29 cellular contexts compared by ENCODE assay signal in genomic region chr2:127567351-127567854, GRCh38. TPM values are rescaled to one million over a fixed set of nuclear protein-coding genes. Genes with fewer than 3 reads are reported as not detected.
"Had no signal": no experiment of that assay in that cellular context is flagged by ENCODE, and none has a peak within 500 bp of the region (broad histone marks: within the 10 kb centered on the region; RNA-seq: fewer than 3 reads in every experiment).

No MANE protein-coding gene starts in this region.

- H3K27ac Mint-ChIP-seq: activated naive CD4-positive, alpha-beta T cell treated with anti-CD3 and anti-CD28 coated beads, Interleukin-2, amount 10 ng/mL, durations not matched to agents 7 days and 5 days; activated naive CD8-positive, alpha-beta T cell treated with anti-CD3 and anti-CD28 coated beads, Interleukin-2, amount 10 ng/mL, durations not matched to agents 7 days and 5 days; brain; endodermal cell; naive thymus-derived CD4-positive, alpha-beta T cell; neural progenitor cell; progenitor cell of endocrine pancreas; stimulated activated memory B cell treated with anti-CD40 and anti-IgM and Interleukin-4, amounts not matched to agents 10 μg/mL and 1 μg/mL and 100 μg/mL, for 72 hours; stimulated activated naive CD8-positive, alpha-beta T cell treated with anti-CD3 and anti-CD28 coated beads, Interleukin-15, amount 100 ng/mL, for 72 hours; T-helper 17 cell had no signal

- H3K36me3 Mint-ChIP-seq: brain, neural progenitor cell had no signal

- H3K9ac ChIP-seq: neural progenitor cell had no signal

- H3K27ac ChIP-seq: cardiac muscle cell, neural progenitor cell, thyroid gland, upper lobe of left lung, WERI-Rb-1 had no signal

- H3K4me1 ChIP-seq: neural progenitor cell, thyroid gland, upper lobe of left lung had no signal

- H2AFZ ChIP-seq: neural progenitor cell had no signal

- H3K36me3 ChIP-seq: ascending aorta, cardiac muscle cell, heart left ventricle, neural progenitor cell, thyroid gland, upper lobe of left lung, WERI-Rb-1 had no signal

- H3K27me3 Mint-ChIP-seq: activated naive CD8-positive, alpha-beta T cell treated with anti-CD3 and anti-CD28 coated beads, Interleukin-2, amount 10 ng/mL, durations not matched to agents 7 days and 5 days; stimulated activated memory B cell treated with anti-CD40 and anti-IgM and Interleukin-4, amounts not matched to agents 10 μg/mL and 1 μg/mL and 100 μg/mL, for 72 hours had no signal

- H3K4me2 ChIP-seq: neural progenitor cell had no signal

- H3K27me3 ChIP-seq: ascending aorta, cardiac muscle cell, heart left ventricle, neural progenitor cell, thyroid gland, upper lobe of left lung had no signal

- H3K9me3 Mint-ChIP-seq: activated naive CD4-positive, alpha-beta T cell treated with anti-CD3 and anti-CD28 coated beads, Interleukin-2, amount 10 ng/mL, durations not matched to agents 7 days and 5 days; neural progenitor cell; stimulated activated naive CD8-positive, alpha-beta T cell treated with anti-CD3 and anti-CD28 coated beads, Interleukin-15, amount 100 ng/mL, for 72 hours had no signal

- ATAC-seq: activated CD4-positive, CD25-positive, alpha-beta regulatory T cell treated with anti-CD3 and anti-CD28 coated beads, Interleukin-2, amount 50 U/mL, for 24 hours; esophagus mucosa; heart left ventricle; naive thymus-derived CD4-positive, alpha-beta T cell; sciatic nerve; SK-N-SH treated with all-trans-retinoic acid at 6 μM for 48 hours; stimulated activated memory B cell treated with anti-CD40 and anti-IgM and Interleukin-4, amounts not matched to agents 10 μg/mL and 1 μg/mL and 100 μg/mL, for 72 hours; stimulated activated naive CD8-positive, alpha-beta T cell treated with anti-CD3 and anti-CD28 coated beads, Interleukin-15, amount 100 ng/mL, for 72 hours; T-helper 17 cell had no signal

- H3K4me3 ChIP-seq: ascending aorta, cardiac muscle cell, heart left ventricle, neural progenitor cell, thyroid gland, upper lobe of left lung had no signal

- H3K4me3 Mint-ChIP-seq: activated naive CD4-positive, alpha-beta T cell treated with anti-CD3 and anti-CD28 coated beads, Interleukin-2, amount 10 ng/mL, durations not matched to agents 7 days and 5 days; activated naive CD8-positive, alpha-beta T cell treated with anti-CD3 and anti-CD28 coated beads, Interleukin-2, amount 10 ng/mL, durations not matched to agents 7 days and 5 days; brain; endodermal cell; naive thymus-derived CD4-positive, alpha-beta T cell; neural progenitor cell; stimulated activated memory B cell treated with anti-CD40 and anti-IgM and Interleukin-4, amounts not matched to agents 10 μg/mL and 1 μg/mL and 100 μg/mL, for 72 hours; stimulated activated naive CD8-positive, alpha-beta T cell treated with anti-CD3 and anti-CD28 coated beads, Interleukin-15, amount 100 ng/mL, for 72 hours; T-helper 17 cell had no signal

- H3K9me3 ChIP-seq: ascending aorta, thyroid gland, upper lobe of left lung had no signal

- DNase-seq: activated CD4-positive, alpha-beta T cell treated with anti-CD3 and anti-CD28 coated beads for 48 hours; activated CD4-positive, alpha-beta T cell treated with anti-CD3 and anti-CD28 coated beads, Interleukin-2, amount 50 U/mL, for 48 hours; activated gamma-delta T cell; activated naive CD4-positive, alpha-beta T cell treated with anti-CD3 and anti-CD28 coated beads, Interleukin-2, amount 10 ng/mL, durations not matched to agents 7 days and 5 days; activated naive CD8-positive, alpha-beta T cell treated with anti-CD3 and anti-CD28 coated beads, Interleukin-2, amount 10 ng/mL, durations not matched to agents 7 days and 5 days; foreskin fibroblast; mammary epithelial cell; midbrain; naive thymus-derived CD4-positive, alpha-beta T cell; small intestine; stimulated activated CD4-positive, alpha-beta T cell treated with anti-CD3 and anti-CD28 coated beads, Interleukin-4, amount 100 ng/mL, for 24 hours; stimulated activated naive CD8-positive, alpha-beta T cell treated with anti-CD3 and anti-CD28 coated beads, Interleukin-15, amount 100 ng/mL, for 72 hours; T-helper 17 cell; T1000; thyroid gland; upper lobe of left lung; WERI-Rb-1 had no signal

RNA-seq across cellular contexts. Expression of gene MYO7B, which starts 31.9 kb away (rescaled TPM):
- total RNA-seq: mammary epithelial cell, progenitor cell of endocrine pancreas had no signal
